Comparison of ENCODE assay signal across 19 cellular contexts in genomic region chr1:29648798-29649374, GRCh38.
DNase-seq lines count a peak whose midpoint lies in the region; ATAC-seq and TF ChIP-seq lines count a peak whose summit lies in the region.
"Had no signal": no experiment of that assay in that cellular context is flagged by ENCODE, and none has a peak within 500 bp of the region (broad histone marks: within the 10 kb centered on the region; RNA-seq: fewer than 3 reads in every experiment).

No MANE protein-coding gene starts in this region.

- H3K9me3 ChIP-seq in T-helper 17 cell (ENCODE audit: control insufficient read depth, low read length, poor library complexity, severe bottlenecking): no peaks in the 10 kb centered on the region
- H3K9me3 ChIP-seq: Peyer's patch had no signal

- H3K27ac Mint-ChIP-seq in T-helper 17 cell: no peak overlapping the region
- H3K27ac Mint-ChIP-seq: CD14-positive monocyte had no signal

- H3K4me3 Mint-ChIP-seq in T-helper 17 cell: no peak overlapping the region
- H3K4me3 Mint-ChIP-seq: CD14-positive monocyte had no signal

- no peak for ATAC-seq in GM19328 (IDR thresholded peaks at IDR 0.05; ENCODE audit: unreplicated experiment)
- no peak for ATAC-seq in T-helper 17 cell
- ATAC-seq: Right ventricle myocardium inferior had no signal

- DNase-seq in D341Med (ENCODE audit: low spot score) (peak; percentile 10), HFF-Myc (ENCODE audit: extremely low read depth, low read depth) (peak; percentile 7), ecto neural progenitor cell (ENCODE audit: low spot score) (peak; percentile 18), mesenteric fat pad (ENCODE audit: low spot score) (peak; percentile 6), NCI-H82 (lab: John Stamatoyannopoulos, UW) (no peak), T-helper 17 cell (no peak)
- DNase-seq: ACHN, AML-193, DMS 273 treated with DMSO at 0.1 percent for 48 hours, DND-41, GDM1, HCEC 1CT, NCI-H2081 treated with DMSO at 0.1 percent for 48 hours, NCI-H446 treated with DMSO at 0.1 percent for 48 hours had no signal

- peaks cover 2% of the 10 kb centered on the region for H3K4me1 Mint-ChIP-seq in T-helper 17 cell
- H3K4me1 Mint-ChIP-seq: CD14-positive monocyte had no signal

- TF ChIP-seq CTCF in HFF-Myc (IDR thresholded peaks at IDR 0.05; ENCODE audit: low read depth, low read length, missing control alignments): no peak

- H3K36me3 Mint-ChIP-seq in T-helper 17 cell (ENCODE audit: low read depth): no peaks in the 10 kb centered on the region
- H3K36me3 Mint-ChIP-seq: CD14-positive monocyte had no signal

- H3K27me3 Mint-ChIP-seq in T-helper 17 cell: peaks cover 53% of the 10 kb centered on the region

- no peak overlapping the region for H3K4me3 ChIP-seq in HFF-Myc (replicated peaks; ENCODE audit: low read depth, low read length)
- H3K4me3 ChIP-seq: GM23248, Peyer's patch had no signal

Comparison
In these comparisons a context has a peak if more than half of its experiments do, and no peak if none do; other contexts are left out.
1. DNase-seq: peak in D341Med (single experiment), HFF-Myc (single experiment), ecto neural progenitor cell (single experiment) and mesenteric fat pad (single experiment); none in NCI-H82 (single experiment) and T-helper 17 cell (0 of 3).